Comparison of ENCODE assay signal across 11 cellular contexts in the genomic region with DNA sequence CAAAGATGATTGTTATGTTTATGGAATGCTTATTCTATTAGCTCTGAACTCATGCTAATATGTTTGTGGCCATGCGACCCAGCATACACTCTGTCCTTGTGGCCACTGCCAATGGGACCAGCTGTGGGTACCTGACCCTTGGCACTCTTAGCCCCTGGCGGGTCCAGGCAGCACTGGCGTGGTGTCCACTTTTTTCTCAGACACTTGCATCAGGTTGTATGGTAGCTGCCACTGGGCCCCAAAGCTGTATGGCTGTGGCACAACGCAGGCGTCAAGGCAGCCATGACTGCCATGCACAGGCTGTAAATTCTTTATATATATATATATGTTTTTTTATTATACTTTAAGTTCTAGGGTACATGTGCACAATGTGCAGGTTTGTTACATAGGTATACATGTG. TPM values are rescaled to one million over a fixed set of nuclear protein-coding genes. Genes with fewer than 3 reads are reported as not detected.
"Had no signal": no experiment of that assay in that cellular context is flagged by ENCODE, and none has a peak within 500 bp of the region (broad histone marks: within the 10 kb centered on the region; RNA-seq: fewer than 3 reads in every experiment).

No MANE protein-coding gene starts in this region.

- FAIRE-seq: HTR-8/SVneo, K562 had no signal

- H3K4me1 ChIP-seq: HAP-1 had no signal

- H3K27ac Mint-ChIP-seq: HFFc6 had no signal

- H3K27ac ChIP-seq: GM23248 had no signal

- H3K36me3 ChIP-seq: HAP-1 had no signal

- H3K4me3 Mint-ChIP-seq: HFFc6 had no signal

- H3K4me3 ChIP-seq: GM23248, HAP-1, K562 had no signal

- DNase-seq: GM23248, GOT3, H7, HFFc6, IMR-90, KG1 had no signal

- H3K9ac ChIP-seq: GM23248 had no signal

- ATAC-seq: HCT116, K562 had no signal

RNA-seq across cellular contexts. Expression of a gene that starts 12.2 kb away (rescaled TPM):
- total RNA-seq: GM23248, H4, HFFc6, IMR-90, K562 had no signal
- polyA plus RNA-seq: GM23248, IMR-90, K562 had no signal
